ENCODE assay signal across 10 cellular contexts in the genomic region with DNA sequence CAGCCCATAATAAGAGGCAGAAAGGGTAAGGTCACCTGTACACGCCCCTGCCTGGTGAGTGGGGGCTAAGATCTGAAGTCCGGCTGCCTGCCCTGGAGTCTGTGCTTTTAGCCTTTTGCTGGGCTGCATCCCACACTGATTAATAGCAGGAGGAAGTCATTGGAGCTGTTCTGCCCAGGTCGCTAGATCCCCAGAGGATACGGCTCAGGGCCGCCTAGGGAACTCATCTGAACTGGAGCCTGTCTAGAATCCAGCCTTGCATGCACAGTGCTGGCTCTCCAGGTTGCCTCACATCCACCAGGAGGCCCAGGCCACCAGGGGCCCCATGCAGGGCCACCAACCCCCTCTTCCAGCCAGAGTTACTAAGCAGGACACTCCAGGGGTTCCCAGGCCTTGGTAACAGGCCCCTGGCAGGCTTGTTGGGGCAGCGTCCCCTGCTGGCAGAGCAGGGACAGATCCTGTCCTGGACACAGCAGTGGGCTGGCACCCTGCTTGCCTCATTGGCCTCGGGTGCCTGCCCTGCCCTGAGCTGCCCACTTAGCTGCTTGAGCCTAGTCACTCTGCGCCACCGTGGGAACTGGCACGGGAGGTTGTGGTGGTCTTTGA. TPM values are rescaled to one million over a fixed set of nuclear protein-coding genes. Genes with fewer than 3 reads are reported as not detected.
A peak's percentile ranks its signal among the peaks of the same experiment; 100 is the strongest.
DNase-seq lines count a peak whose midpoint lies in the region; ATAC-seq and TF ChIP-seq lines count a peak whose summit lies in the region.
"Had no signal": no experiment of that assay in that cellular context is flagged by ENCODE, and none has a peak within 500 bp of the region (broad histone marks: within the 10 kb centered on the region; RNA-seq: fewer than 3 reads in every experiment).

No MANE protein-coding gene starts in this region.

- H3K4me1 Mint-ChIP-seq in activated T-helper 2 cell treated with anti-CD3 and anti-CD28 coated beads, Interferon-gamma antibody, Interleukin-2, Interleukin-4, amounts not matched to agents 10 μg/mL and 5 μg/mL and 100 μg/mL, durations not matched to agents 14 hours and 24 hours and 36 hours (ENCODE audit: low read depth), result no peaks in the 10 kb centered on the region
- H3K4me1 Mint-ChIP-seq: activated B cell treated with CpG ODN at 0.5 μM for 24 hours had no signal

- H3K27me3 Mint-ChIP-seq in activated T-helper 2 cell treated with anti-CD3 and anti-CD28 coated beads, Interferon-gamma antibody, Interleukin-2, Interleukin-4, amounts not matched to agents 10 μg/mL and 5 μg/mL and 100 μg/mL, durations not matched to agents 14 hours and 24 hours and 36 hours (ENCODE audit: low read depth), result no peaks in the 10 kb centered on the region
- H3K27me3 Mint-ChIP-seq: activated B cell treated with CpG ODN at 0.5 μM for 24 hours had no signal

- TF ChIP-seq CTCF in AG10803 (conservative IDR thresholded peaks at IDR 0.05; ENCODE audit: low read length), result peak; percentile 35
- peak; percentile 50 for TF ChIP-seq CTCF in GM10266 (IDR thresholded peaks at IDR 0.05; ENCODE audit: control insufficient read depth, insufficient read depth, low read depth, missing control alignments)
- peak; percentile 24 to 57 for TF ChIP-seq CTCF in right atrium auricular region (IDR thresholded peaks at IDR 0.05)

- no peaks in the 10 kb centered on the region for H3K27me3 ChIP-seq in right atrium auricular region

- H3K4me3 Mint-ChIP-seq in activated T-helper 2 cell treated with anti-CD3 and anti-CD28 coated beads, Interferon-gamma antibody, Interleukin-2, Interleukin-4, amounts not matched to agents 10 μg/mL and 5 μg/mL and 100 μg/mL, durations not matched to agents 14 hours and 24 hours and 36 hours (ENCODE audit: low read depth), result no peak overlapping the region
- H3K4me3 Mint-ChIP-seq: activated B cell treated with CpG ODN at 0.5 μM for 24 hours had no signal

- ATAC-seq in GM21515 (IDR thresholded peaks at IDR 0.05; ENCODE audit: unreplicated experiment), result no peak

- H3K36me3 Mint-ChIP-seq in activated T-helper 2 cell treated with anti-CD3 and anti-CD28 coated beads, Interferon-gamma antibody, Interleukin-2, Interleukin-4, amounts not matched to agents 10 μg/mL and 5 μg/mL and 100 μg/mL, durations not matched to agents 14 hours and 24 hours and 36 hours (ENCODE audit: low read depth), result no peaks in the 10 kb centered on the region

- H3K4me1 ChIP-seq in right atrium auricular region, result no peaks in the 10 kb centered on the region
- H3K4me1 ChIP-seq: HAP-1 had no signal

- H3K36me3 ChIP-seq in right atrium auricular region, result no peaks in the 10 kb centered on the region
- H3K36me3 ChIP-seq: HAP-1 had no signal

- intact Hi-C loops in activated T-helper 2 cell treated with anti-CD3 and anti-CD28 coated beads, Interferon-gamma antibody, Interleukin-2, Interleukin-4, amounts not matched to agents 10 μg/mL and 5 μg/mL and 100 μg/mL, durations not matched to agents 14 hours and 24 hours and 36 hours (cut with micrococcal nuclease), result no loop called here

- H3K9me3 Mint-ChIP-seq in activated T-helper 2 cell treated with anti-CD3 and anti-CD28 coated beads, Interferon-gamma antibody, Interleukin-2, Interleukin-4, amounts not matched to agents 10 μg/mL and 5 μg/mL and 100 μg/mL, durations not matched to agents 14 hours and 24 hours and 36 hours, result no peaks in the 10 kb centered on the region
- H3K9me3 Mint-ChIP-seq: activated B cell treated with CpG ODN at 0.5 μM for 24 hours had no signal

- H3K4me3 ChIP-seq in AG10803 (ENCODE audit: low read length), result no peak overlapping the region
- no peak overlapping the region for H3K4me3 ChIP-seq in right atrium auricular region
- H3K4me3 ChIP-seq: HAP-1 had no signal

- in situ Hi-C loops in SK-MEL-5 (cut with HindIII; ENCODE audit: low pct_unique_long_range_greater_than_20kb, low sequenced_read_pairs), result no loop called here

- H3K27ac ChIP-seq in right atrium auricular region, result no peak overlapping the region

- H3K9me3 ChIP-seq in right atrium auricular region, result no peaks in the 10 kb centered on the region
- H3K9me3 ChIP-seq: HAP-1 had no signal

- DNase-seq in AG10803 (ENCODE audit: low read depth) (no peak), GM10266 (ENCODE audit: extremely low spot score) (peak; percentile 25), SK-MEL-5 (ENCODE audit: low read depth, low spot score) (peak; percentile 56), right atrium auricular region (ENCODE audit: low spot score) (no peak), NCI-H1436 treated with DMSO at 0.1 percent for 48 hours (lab: John Stamatoyannopoulos, UW) (no peak), NCI-H510A (lab: John Stamatoyannopoulos, UW) (no peak)
- DNase-seq in activated T-helper 2 cell treated with anti-CD3 and anti-CD28 coated beads, Interferon-gamma antibody, Interleukin-2, Interleukin-4, amounts not matched to agents 10 μg/mL and 5 μg/mL and 100 μg/mL, durations not matched to agents 14 hours and 24 hours and 36 hours (ENCODE audit: low spot score), result no peak
- DNase-seq: activated B cell treated with CpG ODN at 0.5 μM for 24 hours had no signal

- no peak overlapping the region for H3K27ac Mint-ChIP-seq in activated T-helper 2 cell treated with anti-CD3 and anti-CD28 coated beads, Interferon-gamma antibody, Interleukin-2, Interleukin-4, amounts not matched to agents 10 μg/mL and 5 μg/mL and 100 μg/mL, durations not matched to agents 14 hours and 24 hours and 36 hours
- H3K27ac Mint-ChIP-seq: activated B cell treated with CpG ODN at 0.5 μM for 24 hours had no signal

RNA-seq across cellular contexts. Expression of gene EFCAB8, which starts 35.3 kb away (rescaled TPM):
- not detected in 2 replicates for total RNA-seq in SK-MEL-5 (2014; rRNA removed; shearing (Covaris generic))
- not detected in 2 replicates for polyA plus RNA-seq in SK-MEL-5 (2015; cell fraction: cytosol; rRNA removed)
- polyA plus RNA-seq in SK-MEL-5 (2015; cell fraction: nucleus; rRNA removed), result 0.48 and 2.0 TPM in 2 replicates
- total RNA-seq in right atrium auricular region, result not detected
- 0.37 and 0.52 TPM in 2 replicates for total RNA-seq in activated T-helper 2 cell treated with anti-CD3 and anti-CD28 coated beads, Interferon-gamma antibody, Interleukin-2, Interleukin-4, amounts not matched to agents 10 μg/mL and 5 μg/mL and 100 μg/mL, durations not matched to agents 14 hours and 24 hours and 36 hours

Comparison
In these comparisons a context has a peak if more than half of its experiments do, and no peak if none do; other contexts are left out.
1. DNase-seq: peak in GM10266 (single experiment) and SK-MEL-5 (single experiment); none in AG10803 (single experiment), right atrium auricular region (single experiment), NCI-H1436 treated with DMSO at 0.1 percent for 48 hours (single experiment), activated T-helper 2 cell treated with anti-CD3 and anti-CD28 coated beads, Interferon-gamma antibody, Interleukin-2, Interleukin-4, amounts not matched to agents 10 μg/mL and 5 μg/mL and 100 μg/mL, durations not matched to agents 14 hours and 24 hours and 36 hours (single experiment) and NCI-H510A (single experiment).
2. Peak in every context shown above with its lines, with median percentiles within 50 percentile points of each other: CTCF ChIP-seq.